Comparison of ENCODE assay signal across 1 cellular context in the genomic region with DNA sequence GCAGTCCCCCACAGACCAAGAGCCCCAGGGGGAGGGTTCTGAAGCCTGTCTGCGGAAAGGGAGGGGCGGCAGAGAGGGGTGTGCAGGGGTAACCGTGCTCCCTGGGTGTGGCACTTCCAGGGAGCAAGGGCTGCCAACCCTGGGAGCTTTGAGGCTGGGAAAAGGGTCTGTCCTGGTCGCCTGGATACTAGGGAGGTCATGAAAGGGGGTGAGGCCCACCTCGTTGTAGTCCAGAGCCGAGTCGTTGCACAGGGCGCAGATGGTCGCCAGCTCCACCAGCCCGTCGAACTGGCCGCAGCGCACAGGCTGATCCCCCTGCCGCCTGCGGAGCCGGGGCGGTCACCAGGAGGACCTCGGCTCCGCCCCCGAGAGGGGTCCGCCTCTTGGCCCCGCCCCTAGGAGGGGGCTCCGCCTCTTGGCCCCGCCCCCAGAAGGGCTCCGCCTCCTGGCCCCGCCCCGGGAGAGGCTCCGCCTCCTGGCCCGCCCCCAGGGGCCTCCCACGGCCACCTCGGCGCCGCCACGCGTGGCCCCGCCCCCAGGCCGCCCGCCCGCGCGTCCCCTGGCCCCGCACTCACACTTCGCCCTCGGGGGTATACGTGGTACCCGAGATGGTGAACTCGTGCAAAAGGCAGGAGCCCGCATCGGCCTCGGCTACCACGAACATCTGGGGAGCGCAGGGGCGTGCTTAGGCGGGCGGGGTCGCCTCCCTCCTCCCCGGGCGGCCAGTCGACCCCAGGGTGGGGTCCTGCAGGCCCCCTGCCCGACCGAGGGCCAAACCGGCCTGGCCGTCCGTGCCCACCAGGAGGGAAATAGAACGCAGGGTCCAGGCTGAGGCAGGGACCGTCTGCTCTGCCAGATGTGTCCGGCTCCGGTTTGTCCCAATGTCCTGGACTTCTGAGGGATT.
TF ChIP-seq lines count a peak whose summit lies in the region.

No MANE protein-coding gene starts in this region.

TF ChIP-seq in HepG2, 621 proteins besides CTCF, POLR2A, EP300 and RAD21:
- no peak for TF ChIP-seq HDAC1 (CRISPR knock-in tag; IDR thresholded peaks at IDR 0.05)
- TF ChIP-seq ZNF180 (CRISPR knock-in tag; IDR thresholded peaks at IDR 0.05; ENCODE audit: borderline replicate concordance, low read depth), result no peak
- TF ChIP-seq ZNF337 (CRISPR knock-in tag; IDR thresholded peaks at IDR 0.05; ENCODE audit: borderline replicate concordance, low read depth), result no peak
- TF ChIP-seq, protein P1, sequence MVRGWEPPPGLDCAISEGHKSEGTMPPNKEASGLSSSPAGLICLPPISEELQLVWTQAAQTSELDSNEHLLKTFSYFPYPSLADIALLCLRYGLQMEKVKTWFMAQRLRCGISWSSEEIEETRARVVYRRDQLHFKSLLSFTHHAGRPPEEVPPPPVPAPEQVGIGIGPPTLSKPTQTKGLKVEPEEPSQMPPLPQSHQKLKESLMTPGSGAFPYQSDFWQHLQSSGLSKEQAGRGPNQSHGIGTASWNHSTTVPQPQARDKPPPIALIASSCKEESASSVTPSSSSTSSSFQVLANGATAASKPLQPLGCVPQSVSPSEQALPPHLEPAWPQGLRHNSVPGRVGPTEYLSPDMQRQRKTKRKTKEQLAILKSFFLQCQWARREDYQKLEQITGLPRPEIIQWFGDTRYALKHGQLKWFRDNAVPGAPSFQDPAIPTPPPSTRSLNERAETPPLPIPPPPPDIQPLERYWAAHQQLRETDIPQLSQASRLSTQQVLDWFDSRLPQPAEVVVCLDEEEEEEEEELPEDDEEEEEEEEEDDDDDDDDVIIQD (CRISPR knock-in tag; IDR thresholded peaks at IDR 0.05; ENCODE audit: low read depth), result no peak
- TF ChIP-seq ZNF564 (CRISPR knock-in tag; IDR thresholded peaks at IDR 0.05), result no peak
- no peak for TF ChIP-seq PRDM10 (CRISPR knock-in tag; IDR thresholded peaks at IDR 0.05; ENCODE audit: low read depth)
- no peak for TF ChIP-seq NKX3-1 (CRISPR knock-in tag; IDR thresholded peaks at IDR 0.05)
- TF ChIP-seq ZNF652 (CRISPR knock-in tag; IDR thresholded peaks at IDR 0.05; ENCODE audit: borderline replicate concordance, low read depth), result no peak
- TF ChIP-seq SMAD9 (CRISPR knock-in tag; IDR thresholded peaks at IDR 0.05), result no peak
- no peak for TF ChIP-seq GTF2F1 (IDR thresholded peaks at IDR 0.05; ENCODE audit: low read length)
- no peak for TF ChIP-seq ZSCAN31 (CRISPR knock-in tag; IDR thresholded peaks at IDR 0.05; ENCODE audit: low read depth)
- TF ChIP-seq, protein P2, sequence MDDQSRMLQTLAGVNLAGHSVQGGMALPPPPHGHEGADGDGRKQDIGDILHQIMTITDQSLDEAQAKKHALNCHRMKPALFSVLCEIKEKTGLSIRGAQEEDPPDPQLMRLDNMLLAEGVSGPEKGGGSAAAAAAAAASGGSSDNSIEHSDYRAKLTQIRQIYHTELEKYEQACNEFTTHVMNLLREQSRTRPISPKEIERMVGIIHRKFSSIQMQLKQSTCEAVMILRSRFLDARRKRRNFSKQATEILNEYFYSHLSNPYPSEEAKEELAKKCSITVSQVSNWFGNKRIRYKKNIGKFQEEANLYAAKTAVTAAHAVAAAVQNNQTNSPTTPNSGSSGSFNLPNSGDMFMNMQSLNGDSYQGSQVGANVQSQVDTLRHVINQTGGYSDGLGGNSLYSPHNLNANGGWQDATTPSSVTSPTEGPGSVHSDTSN (CRISPR knock-in tag; IDR thresholded peaks at IDR 0.05; ENCODE audit: borderline replicate concordance), result no peak
- TF ChIP-seq MAFF (IDR thresholded peaks at IDR 0.05; ENCODE audit: low read depth, low read length), result no peak
- no peak for TF ChIP-seq ZBTB7B (CRISPR knock-in tag; IDR thresholded peaks at IDR 0.05)
- TF ChIP-seq ZNF343 (CRISPR knock-in tag; IDR thresholded peaks at IDR 0.05), result no peak
- TF ChIP-seq ZNF10 (CRISPR knock-in tag; IDR thresholded peaks at IDR 0.05; ENCODE audit: borderline replicate concordance, low read depth), result no peak
- no peak for TF ChIP-seq NPAS2 (CRISPR knock-in tag; IDR thresholded peaks at IDR 0.05; ENCODE audit: borderline replicate concordance)
- no peak for TF ChIP-seq RBFOX2 (IDR thresholded peaks at IDR 0.05; ENCODE audit: low read depth, low read length)
